ENCODE assay signal across 10 cellular contexts in genomic region chr2:216596234-216596985, GRCh38. TPM values are rescaled to one million over a fixed set of nuclear protein-coding genes. Genes with fewer than 3 reads are reported as not detected.
A peak's percentile ranks its signal among the peaks of the same experiment; 100 is the strongest.
DNase-seq lines count a peak whose midpoint lies in the region; ATAC-seq and TF ChIP-seq lines count a peak whose summit lies in the region.
"Had no signal": no experiment of that assay in that cellular context is flagged by ENCODE, and none has a peak within 500 bp of the region (broad histone marks: within the 10 kb centered on the region; RNA-seq: fewer than 3 reads in every experiment).

No MANE protein-coding gene starts in this region.

- H2AFZ ChIP-seq in PC-3 (ENCODE audit: low read length): peak overlapping the region; percentile 58

- H3K9ac ChIP-seq in PC-3 (ENCODE audit: low read length): no peak overlapping the region

- no peaks in the 10 kb centered on the region for H3K79me2 ChIP-seq in PC-3 (ENCODE audit: low read length)

- H3K27ac ChIP-seq in PC-3 (ENCODE audit: low read length) (no peak overlapping the region), uterus (peak overlapping the region; percentile 17 to 66)

- H3K9me2 ChIP-seq in PC-3 (replicated peaks; ENCODE audit: low read length): no peaks in the 10 kb centered on the region

- H3K27me3 ChIP-seq in PC-3 (ENCODE audit: low read length) (no peaks in the 10 kb centered on the region), uterus (no peaks in the 10 kb centered on the region)

- POLR2A ChIA-PET in PC-3 (lab: Charles Lee; ENCODE audit: unreplicated experiment): no interaction called here

- DNase-seq in Right ventricle myocardium superior: no peak
- DNase-seq in Right ventricle myocardium inferior (ENCODE audit: missing footprints): no peak
- DNase-seq in PC-3: peak; percentile 25
- DNase-seq in fibroblast of the aortic adventitia (ENCODE audit: low read depth): peak; percentile 45
- peak in 1 of 2 donors; percentile 55 for DNase-seq in uterus
- no peak for DNase-seq in C1 segment of cervical spinal cord (lab: John Stamatoyannopoulos, UW)
- DNase-seq in NCI-H128 (lab: John Stamatoyannopoulos, UW; ENCODE audit: unreplicated experiment): no peak
- DNase-seq in NCI-H187 treated with DMSO at 0.1 percent for 48 hours (lab: John Stamatoyannopoulos, UW): no peak
- DNase-seq: activated B cell treated with CpG ODN at 0.5 μM for 24 hours; CD8-positive, alpha-beta memory T cell had no signal

- H3K9me3 ChIP-seq in PC-3 (ENCODE audit: low read length) (no peaks in the 10 kb centered on the region), uterus (no peaks in the 10 kb centered on the region)

- BruUV-seq in PC-3 (replicated peaks; lab: Mats Ljungman, UMichigan): no TSS peak

- CTCF ChIA-PET in PC-3 (lab: Charles Lee): no interaction called here

- TF ChIP-seq CTCF in PC-3 (conservative IDR thresholded peaks at IDR 0.05; ENCODE audit: low read depth, low read length) (no peak), fibroblast of the aortic adventitia (IDR thresholded peaks at IDR 0.05; ENCODE audit: insufficient read depth, low read length) (no peak), uterus (IDR thresholded peaks at IDR 0.05) (no peak)

- TF ChIP-seq POLR2A in uterus (IDR thresholded peaks at IDR 0.05): no peak

- no peaks in the 10 kb centered on the region for H3K36me3 ChIP-seq in PC-3 (ENCODE audit: low read depth, low read length)
- H3K36me3 ChIP-seq in uterus: no peaks in the 10 kb centered on the region

- peak overlapping the region; percentile 61 for H3K4me2 ChIP-seq in PC-3 (ENCODE audit: low read length)

- H3K4me3 ChIP-seq in PC-3 (ENCODE audit: low read length) (peak overlapping the region; percentile 7; the same call in 1 of the 2 replicates), fibroblast of the aortic adventitia (ENCODE audit: low read depth, low read length) (no peak overlapping the region), uterus (no peak overlapping the region)

- no peaks in the 10 kb centered on the region for H4K20me1 ChIP-seq in PC-3 (ENCODE audit: low read length)

- intact Hi-C loops in Right ventricle myocardium superior (cut with DNase I) (no loop called here), Right ventricle myocardium inferior (cut with DNase I) (no loop called here), PC-3 (cut with micrococcal nuclease) (no loop called here), uterus (cut with DNase I; ENCODE audit: low total_unique reads) (no loop called here)

- H3F3A ChIP-seq in PC-3 (ENCODE audit: low read length, unreplicated experiment): no peaks in the 10 kb centered on the region

- peaks cover 16% of the 10 kb centered on the region; the same call in 1 of the 2 replicates for H3K4me1 ChIP-seq in PC-3 (ENCODE audit: insufficient read depth, low read length)
- peaks cover 0 to 7% of the 10 kb centered on the region in 2 donors for H3K4me1 ChIP-seq in uterus

- ATAC-seq in Right ventricle myocardium superior (ENCODE audit: poor library complexity) (peak; percentile 46), Right ventricle myocardium inferior (no peak), PC-3 (no peak)

RNA-seq across cellular contexts. Expression of gene IGFBP2, which starts 36.8 kb away (rescaled TPM):
- total RNA-seq in Right ventricle myocardium superior: 51.1 TPM
- 60.1 TPM for total RNA-seq in Right ventricle myocardium inferior
- 174 and 183 TPM in 2 replicates for total RNA-seq in PC-3 (2014; rRNA removed)
- 1.1 and 10.6 TPM in 2 replicates for total RNA-seq in fibroblast of the aortic adventitia (ENCODE audit: low replicate concordance)
- total RNA-seq in uterus: 100 to 1,000 TPM in 2 of 4 donors, 10 to 100 TPM in 2; 59.5 to 398 (median 102) TPM
- total RNA-seq: activated B cell treated with CpG ODN at 0.5 μM for 24 hours had no signal

Comparison
In these comparisons a context has a peak if more than half of its experiments do, and no peak if none do; other contexts are left out.
1. DNase-seq: peak in PC-3 (single experiment) and fibroblast of the aortic adventitia (single experiment); none in Right ventricle myocardium superior (single experiment), Right ventricle myocardium inferior (single experiment), C1 segment of cervical spinal cord (0 of 14), NCI-H128 (single experiment) and NCI-H187 treated with DMSO at 0.1 percent for 48 hours (single experiment).